Comparison of ENCODE assay signal across 19 cellular contexts in the genomic region with DNA sequence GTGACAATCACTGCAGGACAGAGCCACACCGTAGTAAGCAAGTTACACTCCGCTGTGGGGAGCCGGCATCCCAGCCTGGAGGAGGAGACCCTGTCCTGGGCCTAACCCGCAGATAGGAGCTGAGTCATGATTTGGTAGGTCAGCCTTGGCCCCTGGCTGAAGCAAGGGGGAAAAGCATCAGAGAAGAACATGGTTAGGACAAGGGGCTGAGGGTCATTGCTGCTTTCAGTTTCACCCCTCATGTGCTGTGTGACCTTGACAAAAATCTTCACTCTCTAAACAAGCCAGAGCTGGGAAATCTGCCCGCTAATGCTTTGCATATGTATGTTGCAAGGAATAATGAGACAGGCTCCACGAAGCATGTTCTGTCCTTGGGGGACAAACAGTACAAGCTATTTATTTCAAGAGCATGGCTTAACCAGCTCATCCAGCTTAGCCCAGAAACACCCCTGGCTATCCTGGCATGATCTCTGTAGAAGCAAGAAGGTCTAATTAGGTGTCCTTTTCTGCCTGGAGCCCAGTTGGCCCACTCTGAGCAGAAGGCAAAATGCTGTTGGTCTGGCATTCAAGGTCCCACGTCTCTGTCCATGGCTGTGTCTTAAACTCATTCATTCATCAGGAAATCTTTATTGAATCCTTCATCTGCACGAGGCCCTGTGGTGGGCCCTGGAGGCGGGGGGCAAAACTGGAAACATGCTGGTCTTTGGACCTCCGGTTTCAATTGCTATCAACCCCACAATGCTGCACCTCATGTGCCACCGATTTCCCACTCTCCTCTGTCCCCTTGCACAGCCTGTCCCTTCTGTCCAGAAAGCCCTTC.
DNase-seq lines count a peak whose midpoint lies in the region; ATAC-seq, FAIRE-seq and TF ChIP-seq lines count a peak whose summit lies in the region.
"Had no signal": no experiment of that assay in that cellular context is flagged by ENCODE, and none has a peak within 500 bp of the region (broad histone marks: within the 10 kb centered on the region; RNA-seq: fewer than 3 reads in every experiment).

No MANE protein-coding gene starts in this region.

- no peak overlapping the region for H2AK5ac ChIP-seq in H1 (ENCODE audit: low read depth, low read length)

- H3K27ac ChIP-seq in H1 (ENCODE audit: low read depth, low read length): no peak overlapping the region
- H3K27ac ChIP-seq: SJSA1 had no signal

- H4K8ac ChIP-seq in H1 (ENCODE audit: extremely low read depth, insufficient read depth, low read length): no peak overlapping the region

- no peak for FAIRE-seq in H1 (lab: Jason Lieb, UNC)
- FAIRE-seq: islet of Langerhans had no signal

- no peaks in the 10 kb centered on the region for H3K36me3 ChIP-seq in H1 (ENCODE audit: control insufficient read depth in 2 of 4, insufficient read depth in 4 of 4, low read length in 3 of 4)
- H3K36me3 ChIP-seq: HAP-1, SJSA1 had no signal

- H3K14ac ChIP-seq in H1 (ENCODE audit: insufficient read length): no peak overlapping the region

- no peak overlapping the region for H2BK120ac ChIP-seq in H1 (replicated peaks; ENCODE audit: low read depth, low read length)

- peak overlapping the region; percentile 52; the same call in 1 of the 2 replicates for H2BK5ac ChIP-seq in H1 (ENCODE audit: low read depth, low read length)

- no peaks in the 10 kb centered on the region for H3K79me2 ChIP-seq in H1 (ENCODE audit: control insufficient read depth in 1 of 2, insufficient read depth in 2 of 2, low read length in 2 of 2)

- H3K4ac ChIP-seq in H1 (replicated peaks; ENCODE audit: insufficient read length, low read depth, low read length): no peak overlapping the region

- H3K9me3 ChIP-seq in H1 (ENCODE audit: insufficient read depth in 2 of 2, low read depth in 1 of 2, low read length in 1 of 2): no peaks in the 10 kb centered on the region
- H3K9me3 ChIP-seq: HAP-1, SJSA1 had no signal

- 87% methylated on average over 11 of the region's 11 CpGs; no CpG with 5 or more reads in 1 of the 2 experiments for WGBS in H1 (ENCODE audit: extremely low coverage in 1 of 2, insufficient coverage in 1 of 2, insufficient read length in 1 of 2, insufficient replicate concordance in 2 of 2, low coverage in 1 of 2, low lambda C conversion rate in 2 of 2, missing lambda C conversion rate in 1 of 2), 2 experiments

- no peak overlapping the region for H2AFZ ChIP-seq in H1 (ENCODE audit: low read length)

- H3K23me2 ChIP-seq in H1 (ENCODE audit: low read depth, low read length): no peaks in the 10 kb centered on the region

- H3K4me1 ChIP-seq in H1 (replicated peaks in 1 of 4; ENCODE audit: control insufficient read depth in 3 of 4, insufficient read depth in 4 of 4, low read length in 3 of 4): peaks cover 0 to 3% (median 1%) of the 10 kb centered on the region in 4 experiments; a peak in 2 of 7 replicates
- H3K4me1 ChIP-seq: HAP-1, SJSA1 had no signal

- H3K56ac ChIP-seq in H1 (replicated peaks; ENCODE audit: insufficient read length, low read depth, low read length): no peak overlapping the region

- no peak overlapping the region for H2BK12ac ChIP-seq in H1 (ENCODE audit: low read depth, low read length)

- ATAC-seq in GM18498 (IDR thresholded peaks at IDR 0.05; ENCODE audit: unreplicated experiment) (no peak), HG02623 (IDR thresholded peaks at IDR 0.05; ENCODE audit: unreplicated experiment) (no peak), HG03095 (IDR thresholded peaks at IDR 0.05; ENCODE audit: unreplicated experiment) (no peak)
- ATAC-seq: activated naive CD8-positive, alpha-beta T cell treated with anti-CD3 and anti-CD28 coated beads, Interleukin-2, amount 50 U/mL, for 24 hours; CD8-positive, alpha-beta T cell had no signal

- POLR2A ChIA-PET in H1 (lab: Charles Lee; ENCODE audit: partially characterized antibody): no interaction called here

- no peak for TF ChIP-seq POLR2A in H1 (IDR thresholded peaks at IDR 0.05; ENCODE audit: control extremely low read depth in 1 of 2, low read depth in 2 of 2, low read length in 2 of 2)

- no peak for TF ChIP-seq CTCF in H1 (IDR thresholded peaks at IDR 0.05; ENCODE audit: control extremely low read depth in 1 of 3, insufficient read depth in 1 of 3, low read depth in 1 of 3, low read length in 3 of 3)

- H2BK20ac ChIP-seq in H1 (ENCODE audit: low read length): no peak overlapping the region

- CTCF ChIA-PET in H1 (lab: Charles Lee; ENCODE audit: partially characterized antibody): no interaction called here

- H2BK15ac ChIP-seq in H1 (ENCODE audit: low read length): no peak overlapping the region

- H4K20me1 ChIP-seq in H1 (replicated peaks in 1 of 2; ENCODE audit: control insufficient read depth in 1 of 2, insufficient read depth in 2 of 2, low read length in 2 of 2): no peaks in the 10 kb centered on the region

- TF ChIP-seq RAD21 in H1 (IDR thresholded peaks at IDR 0.05 in 1 of 2, conservative IDR thresholded peaks at IDR 0.05 in 1 of 2; ENCODE audit: low read depth in 2 of 2, low read length in 2 of 2): no peak

- H4K5ac ChIP-seq in H1 (ENCODE audit: insufficient read length, low read depth, low read length): no peak overlapping the region

- no peak overlapping the region for H4K91ac ChIP-seq in H1 (replicated peaks; ENCODE audit: insufficient read length, low read length)

- H3K4me3 ChIP-seq in H1 (ENCODE audit: extremely low read depth in 1 of 4, insufficient read depth in 2 of 4, low read depth in 3 of 4, low read length in 4 of 4): no peak overlapping the region
- H3K4me3 ChIP-seq: HAP-1, SJSA1 had no signal

- no peak overlapping the region for H3K23ac ChIP-seq in H1 (ENCODE audit: insufficient read length)

- DNase-seq in AG08396 (ENCODE audit: low spot score) (peak; percentile 1), NCI-H526 treated with DMSO at 0.1 percent for 48 hours (lab: John Stamatoyannopoulos, UW) (peak; percentile 42), H1 (ENCODE audit: low read depth in 1 of 2, low spot score in 2 of 2) (peak in 1 of 2 experiments; percentile 35), mesenteric fat pad (ENCODE audit: low spot score) (peak; percentile 76), hypothalamus (lab: John Stamatoyannopoulos, UW) (no peak)
- DNase-seq: activated CD4-positive, alpha-beta T cell treated with anti-CD3 and anti-CD28 coated beads for 48 hours; activated naive CD8-positive, alpha-beta T cell treated with anti-CD3 and anti-CD28 coated beads, Interleukin-2, amount 50 U/mL, for 24 hours; activated T-cell treated with anti-CD3 and anti-CD28 coated beads, Interleukin-2, amount 50 U/mL, for 48 hours; central memory CD4-positive, alpha-beta T cell; DND-41; IMR-90; trophoblast cell had no signal

- H3K27me3 ChIP-seq in H1 (replicated peaks in 1 of 4; ENCODE audit: control insufficient read depth in 3 of 4, extremely low read depth in 1 of 4, insufficient read depth in 3 of 4, low read length in 3 of 4): no peaks in the 10 kb centered on the region
- H3K27me3 ChIP-seq: SJSA1 had no signal

- no peak overlapping the region for H3K18ac ChIP-seq in H1 (ENCODE audit: extremely low read depth, low read length)

- no peak for TF ChIP-seq EP300 in H1 (IDR thresholded peaks at IDR 0.05; ENCODE audit: borderline replicate concordance in 1 of 2, low read depth in 2 of 2, low read length in 2 of 2)

- H3K79me1 ChIP-seq in H1 (ENCODE audit: low read depth, low read length): no peaks in the 10 kb centered on the region

- no peak overlapping the region for H3K9ac ChIP-seq in H1 (replicated peaks in 1 of 4; ENCODE audit: extremely low read depth in 1 of 4, low read depth in 3 of 4, low read length in 3 of 4)

- no peak overlapping the region for H3K4me2 ChIP-seq in H1 (ENCODE audit: insufficient read depth in 1 of 2, low read depth in 2 of 2, low read length in 2 of 2)

TF ChIP-seq in H1, 55 proteins besides CTCF, POLR2A, EP300 and RAD21:
- TF ChIP-seq TAF7 (optimal IDR thresholded peaks at IDR 0.05; ENCODE audit: borderline replicate concordance, low read depth, low read length): no peak
- TF ChIP-seq POLR2AphosphoS5 (IDR thresholded peaks at IDR 0.05; ENCODE audit: low read depth, low read length): no peak
- no peak for TF ChIP-seq NANOG (IDR thresholded peaks at IDR 0.05; ENCODE audit: insufficient read depth, low read depth, low read length, poor library complexity, severe bottlenecking)
- no peak for TF ChIP-seq KDM4A (IDR thresholded peaks at IDR 0.05; ENCODE audit: low read depth, low read length, severe bottlenecking)
- no peak for TF ChIP-seq PHF8 (conservative IDR thresholded peaks at IDR 0.05; ENCODE audit: low read depth, low read length)
- TF ChIP-seq KDM5A (IDR thresholded peaks at IDR 0.05; ENCODE audit: low read length): no peak
- no peak for TF ChIP-seq YY1 (IDR thresholded peaks at IDR 0.05; ENCODE audit: low read depth, low read length)
- TF ChIP-seq TAF1 (IDR thresholded peaks at IDR 0.05; ENCODE audit: low read depth, low read length): no peak
- TF ChIP-seq RNF2 (IDR thresholded peaks at IDR 0.05; ENCODE audit: borderline replicate concordance, low read depth, low read length, missing control alignments, poor library complexity, severe bottlenecking): no peak

Comparison
In these comparisons a context has a peak if more than half of its experiments do, and no peak if none do; other contexts are left out.
1. DNase-seq: peak in AG08396 (single experiment), NCI-H526 treated with DMSO at 0.1 percent for 48 hours (single experiment) and mesenteric fat pad (single experiment); none in hypothalamus (0 of 51).